Comparison of ENCODE assay signal across 9 cellular contexts in the genomic region with DNA sequence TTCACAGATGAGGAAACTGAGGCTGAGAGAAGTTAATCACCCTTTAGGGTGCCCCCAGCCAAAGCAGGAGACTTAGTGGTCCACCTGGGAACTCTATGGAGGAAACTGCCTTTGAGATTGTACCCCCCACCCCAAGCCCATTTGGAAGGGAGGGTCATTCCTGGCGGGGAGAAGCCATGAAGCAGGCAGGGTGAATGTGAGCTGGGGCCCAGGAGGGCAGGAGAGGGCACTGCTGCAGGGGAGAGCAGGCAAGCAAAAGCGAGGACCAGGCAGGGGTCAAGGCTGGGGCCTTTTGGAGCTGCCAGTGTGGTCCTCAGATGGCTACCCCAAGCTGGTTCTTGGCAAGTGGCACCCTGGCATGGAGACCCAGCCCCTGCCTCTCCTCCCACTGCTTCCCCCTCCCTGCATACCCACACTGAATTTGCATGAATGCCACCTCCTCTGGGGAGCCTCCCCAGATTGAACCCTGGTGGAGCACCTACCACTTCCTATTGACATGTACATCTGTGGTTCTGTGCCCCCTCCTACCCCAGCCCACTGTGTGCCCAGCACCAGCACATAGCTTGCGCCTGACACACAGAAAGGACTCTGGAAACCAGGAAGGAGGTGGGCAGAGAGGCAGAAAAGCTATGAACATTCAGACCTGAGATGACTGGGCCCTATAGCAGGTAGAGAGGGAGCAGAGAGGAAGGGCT. TPM values are rescaled to one million over a fixed set of nuclear protein-coding genes. Genes with fewer than 3 reads are reported as not detected.
DNase-seq lines count a peak whose midpoint lies in the region; ATAC-seq, FAIRE-seq and TF ChIP-seq lines count a peak whose summit lies in the region.
"Had no signal": no experiment of that assay in that cellular context is flagged by ENCODE, and none has a peak within 500 bp of the region (broad histone marks: within the 10 kb centered on the region; RNA-seq: fewer than 3 reads in every experiment).

No MANE protein-coding gene starts in this region.

- H3K27me3 ChIP-seq in sigmoid colon (peaks cover 26 to 76% (median 63%) of the 10 kb centered on the region in 3 donors), ascending aorta (no peaks in the 10 kb centered on the region)

- H3K9me3 ChIP-seq in sigmoid colon, result no peaks in the 10 kb centered on the region
- H3K9me3 ChIP-seq in ascending aorta, result no peaks in the 10 kb centered on the region

- H3K36me3 ChIP-seq in sigmoid colon (no peaks in the 10 kb centered on the region), ascending aorta (no peaks in the 10 kb centered on the region)

- peak overlapping the region; percentile 98 for H3K27ac Mint-ChIP-seq in T-helper 1 cell treated with Interleukin-12 subunit alpha and Interleukin-12 subunit beta and Interleukin-4 antibody, amounts not matched to agents 30 μg/mL and 1 μg/mL, for 36 hours
- no peak overlapping the region for H3K27ac Mint-ChIP-seq in endothelial cell (ENCODE audit: unreplicated experiment)

- peaks cover 39% of the 10 kb centered on the region for H3K36me3 Mint-ChIP-seq in T-helper 1 cell treated with Interleukin-12 subunit alpha and Interleukin-12 subunit beta and Interleukin-4 antibody, amounts not matched to agents 30 μg/mL and 1 μg/mL, for 36 hours (ENCODE audit: low read depth)
- peaks cover 9% of the 10 kb centered on the region for H3K36me3 Mint-ChIP-seq in endothelial cell (ENCODE audit: low read depth, unreplicated experiment)

- no peaks in the 10 kb centered on the region for H3K27me3 Mint-ChIP-seq in T-helper 1 cell treated with Interleukin-12 subunit alpha and Interleukin-12 subunit beta and Interleukin-4 antibody, amounts not matched to agents 30 μg/mL and 1 μg/mL, for 36 hours (ENCODE audit: low read depth)
- H3K27me3 Mint-ChIP-seq in endothelial cell (ENCODE audit: unreplicated experiment), result peaks cover 5% of the 10 kb centered on the region

- TF ChIP-seq EP300 in sigmoid colon (IDR thresholded peaks at IDR 0.05), result no peak

- WGBS in sigmoid colon, 2 donors, result 64 to 86% methylated on average over 3 of the region's 3 CpGs

- H3K4me3 ChIP-seq in sigmoid colon (no peak overlapping the region), ascending aorta (no peak overlapping the region)

- peak; percentile 33 for FAIRE-seq in GM12891 (lab: Jason Lieb, UNC)

- TF ChIP-seq CTCF in endothelial cell (IDR thresholded peaks at IDR 0.05; ENCODE audit: unreplicated experiment) (no peak), sigmoid colon (IDR thresholded peaks at IDR 0.05) (no peak), ascending aorta (IDR thresholded peaks at IDR 0.05) (no peak)

- no peaks in the 10 kb centered on the region for H3K9me3 Mint-ChIP-seq in T-helper 1 cell treated with Interleukin-12 subunit alpha and Interleukin-12 subunit beta and Interleukin-4 antibody, amounts not matched to agents 30 μg/mL and 1 μg/mL, for 36 hours
- H3K9me3 Mint-ChIP-seq in endothelial cell (ENCODE audit: unreplicated experiment), result no peaks in the 10 kb centered on the region

- intact Hi-C loops in sigmoid colon (cut with DNase I) (no loop called here), ascending aorta (cut with DNase I) (no loop called here), left colon (cut with DNase I, micrococcal nuclease) (no loop called here)

- TF ChIP-seq POLR2A in GM12891 (IDR thresholded peaks at IDR 0.05; ENCODE audit: low read depth, low read length), result no peak; the same call in 1 of the 2 replicates
- TF ChIP-seq POLR2A in sigmoid colon (IDR thresholded peaks at IDR 0.05), result no peak

- H3K4me3 Mint-ChIP-seq in T-helper 1 cell treated with Interleukin-12 subunit alpha and Interleukin-12 subunit beta and Interleukin-4 antibody, amounts not matched to agents 30 μg/mL and 1 μg/mL, for 36 hours, result peak overlapping the region; percentile 98
- peak overlapping the region; percentile 95 for H3K4me3 Mint-ChIP-seq in endothelial cell (ENCODE audit: unreplicated experiment)

- ATAC-seq in left colon, result no peak

- peaks cover 0 to 53% (median 48%) of the 10 kb centered on the region in 4 donors for H3K4me1 ChIP-seq in sigmoid colon
- H3K4me1 ChIP-seq in ascending aorta, result peaks cover 5 to 31% of the 10 kb centered on the region in 2 donors

- peaks cover 40% of the 10 kb centered on the region for H3K4me1 Mint-ChIP-seq in T-helper 1 cell treated with Interleukin-12 subunit alpha and Interleukin-12 subunit beta and Interleukin-4 antibody, amounts not matched to agents 30 μg/mL and 1 μg/mL, for 36 hours (ENCODE audit: low read depth)
- H3K4me1 Mint-ChIP-seq in endothelial cell (ENCODE audit: unreplicated experiment), result peaks cover 39% of the 10 kb centered on the region

- peak overlapping the region; percentile 25 to 79 (median 55) for H3K27ac ChIP-seq in sigmoid colon
- no peak overlapping the region for H3K27ac ChIP-seq in ascending aorta

- DNase-seq in GM12891 (ENCODE audit: insufficient read length, low spot score), result no peak
- no peak for DNase-seq in endothelial cell (ENCODE audit: low spot score)
- DNase-seq in sigmoid colon, result no peak
- DNase-seq in ascending aorta (ENCODE audit: low spot score in 2 of 2), result no peak
- no peak for DNase-seq in stimulated activated CD4-positive, alpha-beta T cell treated with anti-CD3 and anti-CD28 coated beads, Interleukin-1b, Interleukin-23, amount 100 ng/mL, for 48 hours
- no peak for DNase-seq in left colon
- DNase-seq in NCI-H748 treated with DMSO at 0.1 percent for 48 hours (lab: John Stamatoyannopoulos, UW), result no peak
- DNase-seq: IMR-90 had no signal

TF ChIP-seq in GM12891, 5 proteins besides CTCF, POLR2A, EP300 and RAD21:
- TF ChIP-seq PAX5 (IDR thresholded peaks at IDR 0.05; ENCODE audit: insufficient read depth, low read length, severe bottlenecking), result no peak
- TF ChIP-seq SPI1 (IDR thresholded peaks at IDR 0.05; ENCODE audit: low read depth, low read length), result no peak
- no peak for TF ChIP-seq TAF1 (IDR thresholded peaks at IDR 0.05; ENCODE audit: low read depth, low read length)
- TF ChIP-seq POU2F2 (IDR thresholded peaks at IDR 0.05; ENCODE audit: low read depth, low read length), result peak; percentile 89; the same call in 1 of the 2 replicates
- no peak for TF ChIP-seq POLR2AphosphoS5 (IDR thresholded peaks at IDR 0.05; ENCODE audit: low read depth, low read length)

RNA-seq across cellular contexts. Expression of a gene that starts 1.0 kb away (rescaled TPM):
- 125 TPM for polyA plus RNA-seq in GM12891 (2012; ENCODE audit: low read depth, missing spikeins)
- total RNA-seq in endothelial cell (ENCODE audit: unreplicated experiment), result 292 TPM
- total RNA-seq in sigmoid colon, result 10 to 100 TPM in 2 of 4 donors, 1 to 10 TPM in 2; 5.3 to 13.9 (median 8.9) TPM
- 100 to 1,000 TPM in 1 of 3 donors, 10 to 100 TPM in 1, 1 to 10 TPM in 1; 9.0 to 145 (median 10.8) TPM for polyA plus RNA-seq in sigmoid colon
- 173 TPM for total RNA-seq in ascending aorta
- 100 to 1,000 TPM in 1 of 2 donors, 10 to 100 TPM in 1; 83.5 to 119 TPM for total RNA-seq in left colon
- total RNA-seq: IMR-90 had no signal

RNA-seq across cellular contexts. Expression of a gene that starts 1.0 kb away (rescaled TPM):
- 67.1 TPM for polyA plus RNA-seq in GM12891 (2012; ENCODE audit: low read depth, missing spikeins)
- total RNA-seq in endothelial cell (ENCODE audit: unreplicated experiment), result 55.8 TPM
- total RNA-seq in sigmoid colon, result 10 to 100 TPM in 1 of 4 donors, 1 to 10 TPM in 3; 2.8 to 13.2 (median 3.9) TPM
- 10 to 100 TPM in 1 of 3 donors, 1 to 10 TPM in 2; 1.8 to 51.7 (median 2.1) TPM for polyA plus RNA-seq in sigmoid colon
- total RNA-seq in ascending aorta, result 9.6 TPM
- total RNA-seq in left colon, result 1 to 10 TPM; 3.4 to 8.8 TPM
- total RNA-seq: IMR-90 had no signal
- polyA plus RNA-seq: IMR-90 had no signal

RNA-seq across cellular contexts. Expression of a gene that starts 16.7 kb away (rescaled TPM):
- polyA plus RNA-seq in GM12891 (2012; ENCODE audit: low read depth, missing spikeins), result 5.8 TPM
- total RNA-seq in endothelial cell (ENCODE audit: unreplicated experiment) (not detected), sigmoid colon (not detected), ascending aorta (not detected), left colon (not detected)
- under 1 TPM in 1 of 3 donors, not detected in 2; 0.73 TPM for polyA plus RNA-seq in sigmoid colon
- total RNA-seq: IMR-90 had no signal
- polyA plus RNA-seq: IMR-90 had no signal

RNA-seq across cellular contexts. Expression of a gene that starts 38.8 kb away (rescaled TPM):
- polyA plus RNA-seq in GM12891 (2012; ENCODE audit: low read depth, missing spikeins), result 338 TPM
- total RNA-seq in endothelial cell (ENCODE audit: unreplicated experiment) (72.6 TPM), sigmoid colon (10 to 100 TPM; 14.7 to 23.5 (median 18.6) TPM), ascending aorta (115 TPM), left colon (100 to 1,000 TPM; 173 to 188 TPM)
- polyA plus RNA-seq in sigmoid colon, result 100 to 1,000 TPM in 1 of 3 donors, 10 to 100 TPM in 2; 37.2 to 280 (median 45.8) TPM

RNA-seq across cellular contexts. Expression of a gene that starts 57.3 kb away (rescaled TPM):
- polyA plus RNA-seq in GM12891 (2012; ENCODE audit: low read depth, missing spikeins), result 82.5 TPM
- total RNA-seq in endothelial cell (ENCODE audit: unreplicated experiment), result 23.8 TPM
- total RNA-seq in sigmoid colon, result 1 to 10 TPM in 3 of 4 donors, under 1 TPM in 1; 0.83 to 6.9 (median 3.8) TPM
- polyA plus RNA-seq in sigmoid colon, result 10 to 100 TPM; 10.2 to 74.6 (median 44.2) TPM
- not detected for total RNA-seq in ascending aorta
- 10 to 100 TPM; 14.8 to 24.9 TPM for total RNA-seq in left colon

Comparison
In these comparisons a context has a peak if more than half of its experiments do, and no peak if none do; other contexts are left out.
1. H3K27ac ChIP-seq: peak in sigmoid colon (4 of 4); none in ascending aorta (0 of 2).
2. RNA of a gene that starts 1.0 kb away (total RNA-seq): 292 TPM in endothelial cell (single experiment), 173 TPM in ascending aorta (single experiment) and 83.5 to 119 TPM in left colon; 5.3 to 13.9 TPM in sigmoid colon; every median in the first group is over 4 times any median in the second.